Comparison of ENCODE assay signal across 1 cellular context in genomic region chr3:30751610-30752299, GRCh38.
TF ChIP-seq lines count a peak whose summit lies in the region.

No MANE protein-coding gene starts in this region.

TF ChIP-seq in WTC11, 78 proteins besides CTCF, POLR2A, EP300 and RAD21 (continued from another document):
- no peak for TF ChIP-seq FOXJ3 (CRISPR knock-in tag; IDR thresholded peaks at IDR 0.05; ENCODE audit: borderline replicate concordance)
